Comparison of ENCODE assay signal across 9 cellular contexts in the genomic region with DNA sequence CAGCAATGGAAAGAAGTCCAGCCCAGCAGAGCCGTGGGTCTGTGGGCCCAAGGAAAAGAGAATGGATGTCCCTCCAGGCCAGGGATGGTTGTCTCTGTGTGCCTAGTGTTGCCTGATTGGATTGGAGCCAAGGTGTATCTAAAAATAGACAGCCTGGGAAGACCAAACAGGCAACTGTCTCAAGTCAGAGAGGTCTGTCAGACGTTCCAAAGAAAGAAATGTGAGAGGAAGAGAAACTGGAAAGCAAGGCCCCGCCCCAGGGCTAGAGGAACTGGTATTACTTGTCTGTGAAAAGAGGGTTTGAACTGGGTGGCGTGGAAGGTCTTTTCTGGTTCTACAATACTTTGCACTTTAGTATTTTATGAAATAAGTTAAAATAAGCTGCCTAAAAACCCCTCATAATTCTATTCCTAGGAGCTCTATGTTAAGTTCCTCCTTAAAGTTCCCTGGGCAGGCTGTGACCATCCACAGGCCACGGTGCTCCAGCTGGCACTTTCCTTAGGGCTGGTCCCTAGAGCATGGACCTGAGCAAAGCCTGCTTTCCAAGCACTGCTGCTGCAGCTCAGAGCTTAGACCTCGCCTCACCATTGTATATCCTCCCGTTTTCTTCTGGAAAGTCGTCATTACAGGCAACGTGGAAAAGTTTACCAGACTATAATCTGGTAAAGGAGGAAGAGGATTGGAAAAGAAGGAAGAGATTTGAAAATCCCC.
DNase-seq lines count a peak whose midpoint lies in the region; ATAC-seq and TF ChIP-seq lines count a peak whose summit lies in the region.
"Had no signal": no experiment of that assay in that cellular context is flagged by ENCODE, and none has a peak within 500 bp of the region (broad histone marks: within the 10 kb centered on the region; RNA-seq: fewer than 3 reads in every experiment).

No MANE protein-coding gene starts in this region.

- H3K4me3 ChIP-seq in esophagus squamous epithelium: no peak overlapping the region

- TF ChIP-seq CTCF in esophagus squamous epithelium (IDR thresholded peaks at IDR 0.05) (no peak), nephron progenitor cell (IDR thresholded peaks at IDR 0.05) (no peak)

- ATAC-seq in GM19452 (IDR thresholded peaks at IDR 0.05; ENCODE audit: unreplicated experiment) (no peak), GM18867 (IDR thresholded peaks at IDR 0.05; ENCODE audit: unreplicated experiment) (no peak)
- ATAC-seq: T-cell had no signal

- 24 to 36% methylated on average over 9 of the region's 9 CpGs for WGBS in esophagus squamous epithelium, 2 donors

- H3K4me1 Mint-ChIP-seq in nephron progenitor cell: peaks cover 15% of the 10 kb centered on the region
- H3K4me1 Mint-ChIP-seq: T-cell had no signal

- H3K9me3 ChIP-seq in esophagus squamous epithelium: no peaks in the 10 kb centered on the region

- peak overlapping the region; percentile 76 for H3K27ac Mint-ChIP-seq in nephron progenitor cell
- H3K27ac Mint-ChIP-seq: T-cell had no signal

- no peaks in the 10 kb centered on the region for H3K36me3 ChIP-seq in esophagus squamous epithelium

- H3K27ac ChIP-seq in esophagus squamous epithelium: peak overlapping the region; percentile 25 to 83 (median 66)

- no peak for TF ChIP-seq POLR2A in esophagus squamous epithelium (IDR thresholded peaks at IDR 0.05)

- H3K4me1 ChIP-seq in esophagus squamous epithelium: peaks cover 12 to 54% (median 15%) of the 10 kb centered on the region in 3 donors

- intact Hi-C loops in esophagus squamous epithelium (cut with DNase I): no loop called here

- H3K27me3 Mint-ChIP-seq in nephron progenitor cell (ENCODE audit: low read depth, poor library complexity): peaks cover 8% of the 10 kb centered on the region
- H3K27me3 Mint-ChIP-seq: T-cell had no signal

- in situ Hi-C loops in Caki2 (cut with HindIII; ENCODE audit: low pct_unique_long_range_greater_than_20kb, low sequenced_read_pairs): no loop called here

- peaks cover 13% of the 10 kb centered on the region for H3K36me3 Mint-ChIP-seq in nephron progenitor cell (ENCODE audit: low read depth)

- DNase-seq in Caki2 (ENCODE audit: low read depth): peak; percentile 11
- DNase-seq in NOMO-1 treated with dmso at 0.1 percent for 144 hours (lab: John Stamatoyannopoulos, UW; ENCODE audit: unreplicated experiment): peak; percentile 24
- DNase-seq in esophagus squamous epithelium (lab: John Stamatoyannopoulos, UW): no peak
- DNase-seq in nephron progenitor cell: no peak
- no peak for DNase-seq in D341Med (ENCODE audit: low spot score)
- DNase-seq in NCI-H1694 (lab: John Stamatoyannopoulos, UW): no peak
- DNase-seq: T-cell had no signal

- no peaks in the 10 kb centered on the region for H3K27me3 ChIP-seq in esophagus squamous epithelium

- H3K9me3 Mint-ChIP-seq in nephron progenitor cell: no peaks in the 10 kb centered on the region
- H3K9me3 Mint-ChIP-seq: T-cell had no signal

- H3K4me3 Mint-ChIP-seq in nephron progenitor cell: no peak overlapping the region
- H3K4me3 Mint-ChIP-seq: T-cell had no signal

Comparison
In these comparisons a context has a peak if more than half of its experiments do, and no peak if none do; other contexts are left out.
1. DNase-seq: peak in Caki2 (single experiment) and NOMO-1 treated with dmso at 0.1 percent for 144 hours (single experiment); none in esophagus squamous epithelium (single experiment), nephron progenitor cell (single experiment), D341Med (single experiment) and NCI-H1694 (single experiment).